ENCODE assay signal across 8 cellular contexts in genomic region chr7:5045558-5046396, GRCh38. TPM values are rescaled to one million over a fixed set of nuclear protein-coding genes. Genes with fewer than 3 reads are reported as not detected.
DNase-seq lines count a peak whose midpoint lies in the region; ATAC-seq, FAIRE-seq and TF ChIP-seq lines count a peak whose summit lies in the region.

Gene RBAK, plus strand, starts transcription at chr7:5045860. Its CDS starts 2,217 bp downstream, at chr7:5048077.

- H3K27me3 ChIP-seq in HUES6 (ENCODE audit: control insufficient read depth, insufficient read depth, low read length) (no peaks in the 10 kb centered on the region), OCI-LY1 (ENCODE audit: insufficient read depth, low read length) (no peaks in the 10 kb centered on the region), endothelial cell of umbilical vein (ENCODE audit: control insufficient read depth in 2 of 2, insufficient read depth in 2 of 2, low read length in 2 of 2) (no peaks in the 10 kb centered on the region)

- TF ChIP-seq POLR2A in endothelial cell of umbilical vein (IDR thresholded peaks at IDR 0.05; ENCODE audit: low read depth, low read length), result peak; percentile 84

- H2AFZ ChIP-seq in OCI-LY1 (ENCODE audit: low read length) (peak within 1 kb of the TSS; percentile 60; the same call in 1 of the 2 replicates), endothelial cell of umbilical vein (ENCODE audit: low read depth, low read length) (peak within 1 kb of the TSS; percentile 97)

- H3K79me2 ChIP-seq in OCI-LY1 (ENCODE audit: insufficient read depth, low read length) (no peaks in the 10 kb centered on the region; the same call in 1 of the 2 replicates), endothelial cell of umbilical vein (ENCODE audit: control insufficient read depth, insufficient read depth, low read length) (peaks cover 5% of the 10 kb centered on the region)

- CTCF ChIA-PET in endothelial cell of umbilical vein (lab: Charles Lee), result interaction anchor here (1.0 to 1.3 kb wide), 2 partner anchors 11 to 71 kb away, joined by 3 to 7 read pairs; no protein-coding TSS in a partner anchor

- peaks cover 28% of the 10 kb centered on the region for H3K36me3 ChIP-seq in HUES6 (ENCODE audit: control insufficient read depth, insufficient read depth, low read length)
- H3K36me3 ChIP-seq in OCI-LY1 (ENCODE audit: insufficient read depth, low read length), result peaks cover 25% of the 10 kb centered on the region
- H3K36me3 ChIP-seq in endothelial cell of umbilical vein (ENCODE audit: control insufficient read depth in 2 of 2, extremely low read depth in 1 of 2, insufficient read depth in 2 of 2, low read length in 2 of 2), result peaks cover 4 to 6% of the 10 kb centered on the region in 2 experiments

- TF ChIP-seq CTCF in D721Med (IDR thresholded peaks at IDR 0.05; ENCODE audit: insufficient read depth, missing control alignments), result no peak
- no peak for TF ChIP-seq CTCF in OCI-LY1 (IDR thresholded peaks at IDR 0.05; ENCODE audit: low read length)
- TF ChIP-seq CTCF in endothelial cell of umbilical vein (IDR thresholded peaks at IDR 0.05; ENCODE audit: extremely low read depth in 1 of 2, insufficient read depth in 1 of 2, low read depth in 1 of 2, low read length in 2 of 2), result no peak

- H3K9me1 ChIP-seq in endothelial cell of umbilical vein (replicated peaks; ENCODE audit: control insufficient read depth, extremely low read depth, insufficient read depth, low read length), result no peaks in the 10 kb centered on the region

- H3K4me3 ChIP-seq in HUES6 (ENCODE audit: low read depth, low read length) (peak within 1 kb of the TSS; percentile 83), OCI-LY1 (ENCODE audit: low read depth, low read length, poor library complexity, severe bottlenecking) (peak within 1 kb of the TSS; percentile 87), endothelial cell of umbilical vein (replicated peaks in 1 of 3; ENCODE audit: insufficient read depth in 1 of 3, low read depth in 1 of 3, low read length in 3 of 3) (peak within 1 kb of the TSS; percentile 63 to 86 (median 68))

- H3K4me2 ChIP-seq in OCI-LY1 (ENCODE audit: low read length) (peak within 1 kb of the TSS; percentile 92), endothelial cell of umbilical vein (ENCODE audit: insufficient read depth, low read length) (peak within 1 kb of the TSS; percentile 74)

- no peaks in the 10 kb centered on the region for H3K9me2 ChIP-seq in OCI-LY1 (ENCODE audit: low read depth, low read length)

- H3K27ac ChIP-seq in HUES6 (ENCODE audit: low read depth, low read length), result peak within 1 kb of the TSS; percentile 75; the same call in 1 of the 2 replicates
- no peak within 1 kb of the TSS for H3K27ac ChIP-seq in OCI-LY1 (ENCODE audit: low read depth, low read length, poor library complexity, severe bottlenecking)
- peak within 1 kb of the TSS; percentile 74 for H3K27ac ChIP-seq in endothelial cell of umbilical vein (ENCODE audit: insufficient read depth, low read depth, low read length)

- peak; percentile 99 for ATAC-seq in GM21447 (IDR thresholded peaks at IDR 0.05; ENCODE audit: unreplicated experiment)

- FAIRE-seq in D721Med (lab: Jason Lieb, UNC) (no peak), endothelial cell of umbilical vein (lab: Jason Lieb, UNC) (peak; percentile 85)

- DNase-seq in D721Med (ENCODE audit: insufficient read length, low spot score) (peak; percentile 81), endothelial cell of umbilical vein (ENCODE audit: low read depth, low spot score) (peak; percentile 86), midbrain (lab: John Stamatoyannopoulos, UW) (peak; percentile 94)
- DNase-seq in activated CD8-positive, alpha-beta memory T cell treated with anti-CD3 and anti-CD28 coated beads, Interleukin-2, amount 50 U/mL, for 4 hours, result peak; percentile 87
- peak; percentile 85 to 90 for DNase-seq in stimulated activated CD8-positive, alpha-beta memory T cell treated with anti-CD3 and anti-CD28 coated beads, Interleukin-15, amount 100 ng/mL, for 48 hours (ENCODE audit: low read depth in 2 of 2)

- no peaks in the 10 kb centered on the region for H3F3A ChIP-seq in OCI-LY1 (ENCODE audit: insufficient read depth, low read length)

- POLR2A ChIA-PET in endothelial cell of umbilical vein (lab: Charles Lee), result no interaction called here

- BruUV-seq in endothelial cell of umbilical vein (replicated peaks; lab: Mats Ljungman, UMichigan), result no TSS peak

- H3K4me1 ChIP-seq in HUES6 (ENCODE audit: control insufficient read depth, insufficient read depth, low read length), result no peaks in the 10 kb centered on the region
- peaks cover 6% of the 10 kb centered on the region for H3K4me1 ChIP-seq in OCI-LY1 (ENCODE audit: insufficient read depth, low read length, severe bottlenecking)
- H3K4me1 ChIP-seq in endothelial cell of umbilical vein (ENCODE audit: control insufficient read depth, extremely low read depth, insufficient read depth, low read length), result peaks cover 2% of the 10 kb centered on the region

- H3K9me3 ChIP-seq in HUES6 (ENCODE audit: control insufficient read depth, insufficient read depth, low read depth, low read length) (peaks cover 9% of the 10 kb centered on the region; the same call in 1 of the 2 replicates), OCI-LY1 (ENCODE audit: low read length) (no peaks in the 10 kb centered on the region), endothelial cell of umbilical vein (replicated peaks; ENCODE audit: control insufficient read depth, insufficient read depth, low read length) (no peaks in the 10 kb centered on the region)

- dilution Hi-C loops in endothelial cell of umbilical vein (cut with MboI; ENCODE audit: extremely low pct_ligation_motif_present, low sequenced_read_pairs), result no loop called here

- H3K9ac ChIP-seq in HUES6 (ENCODE audit: low read length) (peak within 1 kb of the TSS; percentile 70), OCI-LY1 (ENCODE audit: low read length) (peak within 1 kb of the TSS; percentile 91), endothelial cell of umbilical vein (replicated peaks; ENCODE audit: extremely low read depth, insufficient read depth, low read length) (peak within 1 kb of the TSS; percentile 73)

- no peaks in the 10 kb centered on the region for H4K20me1 ChIP-seq in OCI-LY1 (ENCODE audit: insufficient read depth, low read length)
- H4K20me1 ChIP-seq in endothelial cell of umbilical vein (replicated peaks; ENCODE audit: control insufficient read depth, extremely low read depth, insufficient read depth, low read length), result no peaks in the 10 kb centered on the region

- intact Hi-C loops in endothelial cell of umbilical vein (cut with micrococcal nuclease), result loop anchor here (1.0 kb wide), 1 partner anchor 71 kb away; no protein-coding TSS in a partner anchor

TF ChIP-seq in endothelial cell of umbilical vein, 7 proteins besides CTCF, POLR2A, EP300 and RAD21:
- peak; percentile 70 for TF ChIP-seq POLR2AphosphoS5 (IDR thresholded peaks at IDR 0.05; ENCODE audit: insufficient read depth, low read depth, low read length)
- no peak for TF ChIP-seq JUN (IDR thresholded peaks at IDR 0.05; ENCODE audit: borderline replicate concordance, insufficient read depth, insufficient read length, low read depth)

RNA-seq across cellular contexts. Expression of gene RBAK, which starts in this region (rescaled TPM):
- 7.4 and 8.6 TPM in 2 replicates for total RNA-seq in endothelial cell of umbilical vein
- polyA plus RNA-seq in endothelial cell of umbilical vein, result 0.94 and 1.4 TPM in 2 replicates
- polyA plus RNA-seq in endothelial cell of umbilical vein (2011; cell fraction: cytosol; rRNA removed), result 1.3 and 1.5 TPM in 2 replicates
- polyA plus RNA-seq in endothelial cell of umbilical vein (2011; cell fraction: nucleus; rRNA removed), result 5.7 and 6.8 TPM in 2 replicates
- polyA plus RNA-seq in endothelial cell of umbilical vein (2012), result 3.6 and 4.5 TPM in 2 replicates
- polyA minus RNA-seq in endothelial cell of umbilical vein, result 2.4 and 3.1 TPM in 2 replicates
- 7.4 TPM for polyA minus RNA-seq in endothelial cell of umbilical vein (2011; cell fraction: cytosol; rRNA and poly(A)+ RNA removed)
- 6.7 and 11.1 TPM in 2 replicates for polyA minus RNA-seq in endothelial cell of umbilical vein (2011; cell fraction: nucleus; rRNA and poly(A)+ RNA removed)
